ENCODE assay signal across 1 cellular context in genomic region chr5:69292349-69292748, GRCh38.
TF ChIP-seq lines count a peak whose summit lies in the region.

No MANE protein-coding gene starts in this region.

TF ChIP-seq in SK-N-SH, 30 proteins besides CTCF, POLR2A, EP300 and RAD21 (continued from another document):
- TF ChIP-seq RFX5 (IDR thresholded peaks at IDR 0.05; ENCODE audit: low read length) (no peak), SMC3 (IDR thresholded peaks at IDR 0.05; ENCODE audit: low read depth, low read length) (no peak), CHD2 (IDR thresholded peaks at IDR 0.05; ENCODE audit: low read length, partially characterized antibody) (peak; percentile 39), GATA2 (CRISPR knock-in tag; IDR thresholded peaks at IDR 0.05) (peak; percentile 87), GABPA (IDR thresholded peaks at IDR 0.05; ENCODE audit: low read depth) (no peak), MXI1 (IDR thresholded peaks at IDR 0.05; ENCODE audit: low read depth, low read length) (no peak; the same call in 1 of the 2 replicates), MEF2A (IDR thresholded peaks at IDR 0.05; ENCODE audit: borderline replicate concordance, low read depth) (no peak), ELF1 (IDR thresholded peaks at IDR 0.05) (no peak), EZH2phosphoT487 (IDR thresholded peaks at IDR 0.05; ENCODE audit: borderline replicate concordance, low read depth) (no peak), ZBTB33 (IDR thresholded peaks at IDR 0.05; ENCODE audit: borderline replicate concordance, low read depth) (no peak), SIN3A (IDR thresholded peaks at IDR 0.05; ENCODE audit: borderline replicate concordance, low read depth, low read length) (no peak), POLR2AphosphoS5 (IDR thresholded peaks at IDR 0.05; ENCODE audit: low read depth, low read length) (no peak), USF2 (IDR thresholded peaks at IDR 0.05; ENCODE audit: borderline replicate concordance, low read depth, low read length) (no peak), FOXM1 (IDR thresholded peaks at IDR 0.05; ENCODE audit: low read depth) (no peak), FOXJ3 (CRISPR knock-in tag; IDR thresholded peaks at IDR 0.05) (0 out of 2 replicates have a peak, but pooled peaks have one; percentile 34), USF1 (IDR thresholded peaks at IDR 0.05; ENCODE audit: borderline replicate concordance, low read depth) (no peak), RXRA (IDR thresholded peaks at IDR 0.05; ENCODE audit: borderline replicate concordance, low read depth) (no peak), YY1 (IDR thresholded peaks at IDR 0.05; ENCODE audit: low read depth) (no peak), NRF1 (IDR thresholded peaks at IDR 0.05; ENCODE audit: low read depth, low read length) (no peak), JUND (IDR thresholded peaks at IDR 0.05) (no peak), TAF1 (IDR thresholded peaks at IDR 0.05; ENCODE audit: borderline replicate concordance, low read depth, low read length) (no peak), TEAD4 (IDR thresholded peaks at IDR 0.05; ENCODE audit: borderline replicate concordance, insufficient read depth) (no peak), RCOR1 (IDR thresholded peaks at IDR 0.05; ENCODE audit: low read length) (peak; percentile 85), REST (IDR thresholded peaks at IDR 0.05; ENCODE audit: low read depth, low read length) (no peak)
- TF ChIP-seq, protein P1, sequence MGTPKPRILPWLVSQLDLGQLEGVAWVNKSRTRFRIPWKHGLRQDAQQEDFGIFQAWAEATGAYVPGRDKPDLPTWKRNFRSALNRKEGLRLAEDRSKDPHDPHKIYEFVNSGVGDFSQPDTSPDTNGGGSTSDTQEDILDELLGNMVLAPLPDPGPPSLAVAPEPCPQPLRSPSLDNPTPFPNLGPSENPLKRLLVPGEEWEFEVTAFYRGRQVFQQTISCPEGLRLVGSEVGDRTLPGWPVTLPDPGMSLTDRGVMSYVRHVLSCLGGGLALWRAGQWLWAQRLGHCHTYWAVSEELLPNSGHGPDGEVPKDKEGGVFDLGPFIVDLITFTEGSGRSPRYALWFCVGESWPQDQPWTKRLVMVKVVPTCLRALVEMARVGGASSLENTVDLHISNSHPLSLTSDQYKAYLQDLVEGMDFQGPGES (IDR thresholded peaks at IDR 0.05; ENCODE audit: low read depth, low read length) = no peak
- TF ChIP-seq, protein P2, sequence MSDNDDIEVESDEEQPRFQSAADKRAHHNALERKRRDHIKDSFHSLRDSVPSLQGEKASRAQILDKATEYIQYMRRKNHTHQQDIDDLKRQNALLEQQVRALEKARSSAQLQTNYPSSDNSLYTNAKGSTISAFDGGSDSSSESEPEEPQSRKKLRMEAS (IDR thresholded peaks at IDR 0.05; ENCODE audit: low read depth) = no peak
